17 cellular contexts compared by ENCODE assay signal in the genomic region with DNA sequence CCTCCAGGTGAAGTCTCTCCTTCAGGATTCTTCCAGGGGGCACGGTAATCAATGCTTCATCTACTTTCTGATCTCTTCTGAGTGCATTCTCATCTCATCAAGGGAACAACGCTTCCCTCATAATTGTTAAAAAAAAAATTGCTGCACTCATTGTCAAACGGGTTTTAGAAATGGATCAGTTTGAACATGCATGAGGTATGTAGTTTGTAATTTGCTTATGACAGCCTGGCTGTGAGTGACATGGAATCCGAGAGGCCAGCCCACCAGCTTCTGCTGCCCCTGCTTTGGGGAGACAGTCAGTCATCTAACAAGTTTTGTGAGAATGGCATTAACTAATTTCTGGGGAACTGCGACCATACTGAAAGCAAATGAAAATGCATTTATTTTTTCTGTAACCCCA.
"Had no signal": no experiment of that assay in that cellular context is flagged by ENCODE, and none has a peak within 500 bp of the region (broad histone marks: within the 10 kb centered on the region; RNA-seq: fewer than 3 reads in every experiment).

No MANE protein-coding gene starts in this region.

- H3K9ac ChIP-seq: SK-N-SH had no signal

- DNase-seq: KBM-7, MG63, NCI-H1092, NCI-H1105 treated with DMSO at 0.1 percent for 48 hours, NCI-H1417 treated with DMSO at 0.1 percent for 48 hours, NCI-H146, NCI-H1694 treated with DMSO at 0.1 percent for 48 hours, NCI-H1930, NCI-H2081, NCI-H2107, NCI-H2227 treated with DMSO at 0.1 percent for 48 hours, NCI-H524, NCI-H526 treated with DMSO at 0.1 percent for 48 hours, NCI-H748 treated with DMSO at 0.1 percent for 48 hours, SHP77, SK-N-SH had no signal

- H3K9me3 ChIP-seq: MG63, SK-N-SH had no signal

- H3K27me3 ChIP-seq: MG63 had no signal

- H3K4me2 ChIP-seq: SK-N-SH had no signal

- H3K4me3 ChIP-seq: MG63 had no signal

- H3K36me3 ChIP-seq: MG63 had no signal

- H3K27ac ChIP-seq: HL-60 had no signal
